8 cellular contexts compared by ENCODE assay signal in genomic region chr22:45318558-45319318, GRCh38. TPM values are rescaled to one million over a fixed set of nuclear protein-coding genes. Genes with fewer than 3 reads are reported as not detected.
DNase-seq lines count a peak whose midpoint lies in the region; ATAC-seq and TF ChIP-seq lines count a peak whose summit lies in the region.

No MANE protein-coding gene starts in this region.

- peak overlapping the region; percentile 84 to 91 (median 88) for H3K27ac ChIP-seq in gastrocnemius medialis

- DNase-seq in GM10248 (ENCODE audit: extremely low spot score) (peak; percentile 53), endothelial cell (ENCODE audit: low spot score) (no peak), gastrocnemius medialis (no peak), NCI-H226 (no peak), NCI-H748 treated with DMSO at 0.1 percent for 48 hours (lab: John Stamatoyannopoulos, UW) (no peak), NCI-H1436 treated with DMSO at 0.1 percent for 48 hours (lab: John Stamatoyannopoulos, UW) (no peak)
- DNase-seq in activated CD4-positive, alpha-beta T cell treated with anti-CD3 and anti-CD28 coated beads for 36 hours, result peak; percentile 65

- peak; percentile 51 for ATAC-seq in HG02981 (IDR thresholded peaks at IDR 0.05; ENCODE audit: unreplicated experiment)
- peak; percentile 68 for ATAC-seq in activated CD4-positive, alpha-beta T cell treated with anti-CD3 and anti-CD28 coated beads for 36 hours
- no peak for ATAC-seq in gastrocnemius medialis

- H3K27me3 ChIP-seq in gastrocnemius medialis, result no peaks in the 10 kb centered on the region

- intact Hi-C loops in activated CD4-positive, alpha-beta T cell treated with anti-CD3 and anti-CD28 coated beads for 36 hours (cut with DNase I, micrococcal nuclease), result loop anchor here (1.0 to 10.0 kb wide), 9 partner anchors 9 to 634 kb away; partner anchors contain the start of genes FAM118A (in 2 of the 2), NUP50 (in 2 of the 2), ATXN10 (in 1 of the 2) and KIAA0930 (in 1 of the 2)
- intact Hi-C loops in gastrocnemius medialis (cut with DNase I; ENCODE audit: low total_unique reads), result no loop called here

- H3K4me1 Mint-ChIP-seq in activated CD4-positive, alpha-beta T cell treated with anti-CD3 and anti-CD28 coated beads for 36 hours, result peaks cover 89% of the 10 kb centered on the region
- H3K4me1 Mint-ChIP-seq in endothelial cell (ENCODE audit: unreplicated experiment), result peaks cover 15% of the 10 kb centered on the region

- peaks cover 20% of the 10 kb centered on the region for H3K36me3 Mint-ChIP-seq in activated CD4-positive, alpha-beta T cell treated with anti-CD3 and anti-CD28 coated beads for 36 hours (ENCODE audit: low read depth)
- H3K36me3 Mint-ChIP-seq in endothelial cell (ENCODE audit: low read depth, unreplicated experiment), result peaks cover 10% of the 10 kb centered on the region

- H3K36me3 ChIP-seq in gastrocnemius medialis, result peaks cover 0 to 3% of the 10 kb centered on the region in 2 donors

- H3K27me3 Mint-ChIP-seq in activated CD4-positive, alpha-beta T cell treated with anti-CD3 and anti-CD28 coated beads for 36 hours, result no peaks in the 10 kb centered on the region
- H3K27me3 Mint-ChIP-seq in endothelial cell (ENCODE audit: unreplicated experiment), result peaks cover 3% of the 10 kb centered on the region

- in situ Hi-C loops in gastrocnemius medialis (cut with MboI; ENCODE audit: low sequenced_read_pairs in 4 of 4), result no loop called here

- H3K9me3 ChIP-seq in gastrocnemius medialis, result no peaks in the 10 kb centered on the region

- no peak overlapping the region for H3K4me3 ChIP-seq in gastrocnemius medialis

- CTCF ChIA-PET in GM10248 (lab: Yijun Ruan, JAX), result interaction anchor here (0.6 to 2.0 kb wide), 2 partner anchors 15 to 64 kb away, joined by 3 to 4 read pairs; no protein-coding TSS in a partner anchor
- CTCF ChIA-PET in activated CD4-positive, alpha-beta T cell treated with anti-CD3 and anti-CD28 coated beads for 36 hours (lab: Charles Lee), result interaction anchor here (0.6 to 0.7 kb wide), 2 partner anchors 17 to 156 kb away, joined by 3 read pairs; no protein-coding TSS in a partner anchor

- no peak for TF ChIP-seq CTCF in GM10248 (IDR thresholded peaks at IDR 0.05; ENCODE audit: control extremely low read depth, extremely low read depth, low read depth, missing control alignments)
- TF ChIP-seq CTCF in endothelial cell (IDR thresholded peaks at IDR 0.05; ENCODE audit: unreplicated experiment), result no peak
- no peak for TF ChIP-seq CTCF in gastrocnemius medialis (IDR thresholded peaks at IDR 0.05 in 4 of 5, conservative IDR thresholded peaks at IDR 0.05 in 1 of 5)

- TF ChIP-seq POLR2A in gastrocnemius medialis (IDR thresholded peaks at IDR 0.05), result no peak

- no peaks in the 10 kb centered on the region for H3K9me3 Mint-ChIP-seq in activated CD4-positive, alpha-beta T cell treated with anti-CD3 and anti-CD28 coated beads for 36 hours (ENCODE audit: low read depth)
- H3K9me3 Mint-ChIP-seq in endothelial cell (ENCODE audit: unreplicated experiment), result no peaks in the 10 kb centered on the region

- H3K4me3 Mint-ChIP-seq in activated CD4-positive, alpha-beta T cell treated with anti-CD3 and anti-CD28 coated beads for 36 hours, result peak overlapping the region; percentile 72
- H3K4me3 Mint-ChIP-seq in endothelial cell (ENCODE audit: unreplicated experiment), result no peak overlapping the region

- H3K4me1 ChIP-seq in gastrocnemius medialis, result peaks cover 42 to 67% of the 10 kb centered on the region in 2 donors

- peak overlapping the region; percentile 95 for H3K27ac Mint-ChIP-seq in activated CD4-positive, alpha-beta T cell treated with anti-CD3 and anti-CD28 coated beads for 36 hours
- peak overlapping the region; percentile 91 for H3K27ac Mint-ChIP-seq in endothelial cell (ENCODE audit: unreplicated experiment)

- POLR2A ChIA-PET in GM10248 (lab: Yijun Ruan, JAX), result no interaction called here
- POLR2A ChIA-PET in activated CD4-positive, alpha-beta T cell treated with anti-CD3 and anti-CD28 coated beads for 36 hours (lab: Charles Lee), result no interaction called here

RNA-seq across cellular contexts. Expression of gene FAM118A, which starts 9.0 kb away (rescaled TPM):
- 10 to 100 TPM; 25.5 to 29.0 TPM for total RNA-seq in activated CD4-positive, alpha-beta T cell treated with anti-CD3 and anti-CD28 coated beads for 36 hours
- total RNA-seq in endothelial cell (ENCODE audit: unreplicated experiment) (26.6 TPM), gastrocnemius medialis (10 to 100 TPM in 3 of 4 donors, 1 to 10 TPM in 1; 4.1 to 30.0 (median 24.2) TPM)

RNA-seq across cellular contexts. Expression of gene UPK3A, which starts 34.0 kb away (rescaled TPM):
- total RNA-seq in activated CD4-positive, alpha-beta T cell treated with anti-CD3 and anti-CD28 coated beads for 36 hours, result not detected
- total RNA-seq in endothelial cell (ENCODE audit: unreplicated experiment), result not detected
- total RNA-seq in gastrocnemius medialis, result 1 to 10 TPM in 2 of 4 donors, under 1 TPM in 2; 0.70 to 6.4 (median 2.1) TPM

Comparison
In these comparisons a context has a peak if more than half of its experiments do, and no peak if none do; other contexts are left out.
1. DNase-seq: peak in GM10248 (single experiment) and activated CD4-positive, alpha-beta T cell treated with anti-CD3 and anti-CD28 coated beads for 36 hours (single experiment); none in endothelial cell (single experiment), gastrocnemius medialis (0 of 2), NCI-H226 (single experiment), NCI-H748 treated with DMSO at 0.1 percent for 48 hours (single experiment) and NCI-H1436 treated with DMSO at 0.1 percent for 48 hours (single experiment).
2. ATAC-seq: peak in HG02981 (single experiment) and activated CD4-positive, alpha-beta T cell treated with anti-CD3 and anti-CD28 coated beads for 36 hours (single experiment); none in gastrocnemius medialis (0 of 2).